Comparison of ENCODE assay signal across 8 cellular contexts in the genomic region with DNA sequence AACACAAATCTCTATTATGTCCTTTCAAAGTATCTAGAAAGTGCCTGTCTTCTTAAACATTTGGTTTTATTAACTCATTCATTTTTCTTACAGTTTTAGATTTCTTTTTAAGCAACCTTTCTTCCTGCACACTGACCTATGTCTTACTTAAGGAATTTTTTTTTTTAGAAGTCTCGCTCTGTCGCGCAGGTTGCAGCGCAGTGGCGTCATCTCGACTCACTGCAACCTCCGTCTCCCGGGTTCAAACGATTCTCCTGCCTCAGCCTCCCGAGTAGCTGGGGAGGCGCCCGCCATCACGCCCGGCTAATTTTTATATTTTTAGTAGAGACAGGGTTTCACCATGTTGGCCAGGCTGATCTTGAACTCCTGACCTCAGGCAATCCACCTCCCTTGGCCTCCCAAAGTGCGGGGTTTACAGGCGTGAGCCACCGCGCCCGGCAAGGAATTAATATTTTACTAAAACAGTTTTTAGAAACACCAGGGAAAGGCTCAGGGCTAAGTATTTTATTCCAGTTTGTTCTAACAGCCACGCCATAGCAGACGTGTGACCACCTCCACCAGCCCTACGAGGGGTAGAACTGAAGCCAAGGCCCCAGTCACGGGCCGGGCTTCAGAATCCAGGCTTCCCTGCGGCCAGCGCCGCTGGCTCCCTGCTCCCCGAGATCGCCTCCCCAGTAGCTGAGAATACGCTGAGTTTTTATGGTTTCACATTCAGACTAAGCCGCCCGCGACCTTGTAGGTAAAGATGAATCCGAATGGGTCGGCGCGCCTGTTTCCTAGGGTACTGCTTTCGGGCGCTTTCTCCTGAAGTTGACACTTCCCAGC. TPM values are rescaled to one million over a fixed set of nuclear protein-coding genes. Genes with fewer than 3 reads are reported as not detected.
A peak's percentile ranks its signal among the peaks of the same experiment; 100 is the strongest.
DNase-seq lines count a peak whose midpoint lies in the region; ATAC-seq and TF ChIP-seq lines count a peak whose summit lies in the region.

No MANE protein-coding gene starts in this region.

- no peaks in the 10 kb centered on the region for H3K4me1 ChIP-seq in SJCRH30
- H3K4me1 ChIP-seq in ascending aorta, result peaks cover 0 to 20% of the 10 kb centered on the region in 2 donors

- intact Hi-C loops in ascending aorta (cut with DNase I), result loop anchor here (1.0 to 10.0 kb wide), 5 partner anchors 17 to 819 kb away; a partner anchor contains a TSS

- CTCF ChIA-PET in AG04450 (lab: Charles Lee), result interaction anchor here (1.7 kb wide), 1 partner anchor 15 kb away, joined by 4 read pairs; no protein-coding TSS in a partner anchor

- peak overlapping the region; percentile 99 for H3K4me3 ChIP-seq in AG04450 (ENCODE audit: low read depth, low read length)
- H3K4me3 ChIP-seq in SJCRH30, result peak overlapping the region; percentile 78
- peak overlapping the region; percentile 86 to 96 for H3K4me3 ChIP-seq in ascending aorta
- peak overlapping the region; percentile 99 for H3K4me3 ChIP-seq in iPS-18c (ENCODE audit: insufficient read depth, low read depth, low read length)

- TF ChIP-seq CTCF in AG04450 (IDR thresholded peaks at IDR 0.05; ENCODE audit: low read depth, low read length) (no peak), ascending aorta (IDR thresholded peaks at IDR 0.05) (no peak)

- H3K27ac ChIP-seq in AG04450 (ENCODE audit: low read depth, low read length) (peak overlapping the region; percentile 97), SJCRH30 (peak overlapping the region; percentile 86), ascending aorta (peak overlapping the region; percentile 100)

- H3K9me3 ChIP-seq in AG04450 (ENCODE audit: control insufficient read depth, insufficient read depth, low read length) (peaks cover 4% of the 10 kb centered on the region; the same call in 1 of the 2 replicates), SJCRH30 (replicated peaks) (no peaks in the 10 kb centered on the region), ascending aorta (no peaks in the 10 kb centered on the region), iPS-18c (ENCODE audit: control insufficient read depth, insufficient read depth, low read length) (no peaks in the 10 kb centered on the region)

- no peak for DNase-seq in AG04450 (ENCODE audit: low read depth, low spot score)
- DNase-seq in SJCRH30, result peak; percentile 19 to 41
- peak in 1 of 2 donors; percentile 12 for DNase-seq in ascending aorta (ENCODE audit: low spot score in 2 of 2)
- DNase-seq in stimulated activated CD4-positive, alpha-beta T cell treated with anti-CD3 and anti-CD28 coated beads, Interleukin-12 subunit alpha, Interleukin-12 subunit beta, amount 100 ng/mL, for 48 hours (ENCODE audit: low read depth in 2 of 3, low spot score in 1 of 3), result peak; percentile 14 to 37 (median 31)
- no peak for DNase-seq in Ammon's horn (ENCODE audit: low spot score)

- ATAC-seq in GM18873 (IDR thresholded peaks at IDR 0.05; ENCODE audit: low FRiP score, unreplicated experiment) (peak; percentile 18), HG03354 (IDR thresholded peaks at IDR 0.05; ENCODE audit: poor library complexity, severe bottlenecking, unreplicated experiment) (peak; percentile 19)

- POLR2A ChIA-PET in AG04450 (lab: Yijun Ruan, JAX), result no interaction called here

- H3K27me3 ChIP-seq in AG04450 (ENCODE audit: control insufficient read depth, insufficient read depth, low read length) (no peaks in the 10 kb centered on the region), SJCRH30 (no peaks in the 10 kb centered on the region), ascending aorta (no peaks in the 10 kb centered on the region)

- H3K36me3 ChIP-seq in SJCRH30 (peaks cover 5% of the 10 kb centered on the region), ascending aorta (no peaks in the 10 kb centered on the region)

RNA-seq across cellular contexts. Expression of a gene that starts 0.9 kb away (rescaled TPM):
- polyA plus RNA-seq in AG04450 (2011; rRNA removed), result 31.2 and 45.7 TPM in 2 replicates
- polyA minus RNA-seq in AG04450 (2011; rRNA and poly(A)+ RNA removed), result 16.2 and 25.8 TPM in 2 replicates
- 90.0 and 111 TPM in 2 replicates for total RNA-seq in SJCRH30 (2014; rRNA removed; shearing (Covaris generic))
- 41.0 TPM for total RNA-seq in ascending aorta

RNA-seq across cellular contexts. Expression of a gene that starts 17.6 kb away (rescaled TPM):
- polyA plus RNA-seq in AG04450 (2011; rRNA removed), result 8.8 and 10.4 TPM in 2 replicates
- 4.2 and 6.4 TPM in 2 replicates for polyA minus RNA-seq in AG04450 (2011; rRNA and poly(A)+ RNA removed)
- total RNA-seq in SJCRH30 (2014; rRNA removed; shearing (Covaris generic)), result 18.0 and 21.7 TPM in 2 replicates
- not detected for total RNA-seq in ascending aorta

Comparison
In these comparisons a context has a peak if more than half of its experiments do, and no peak if none do; other contexts are left out.
1. DNase-seq: peak in SJCRH30 (2 of 2) and stimulated activated CD4-positive, alpha-beta T cell treated with anti-CD3 and anti-CD28 coated beads, Interleukin-12 subunit alpha, Interleukin-12 subunit beta, amount 100 ng/mL, for 48 hours (3 of 3); none in AG04450 (single experiment) and Ammon's horn (single experiment).
2. RNA of a gene that starts 17.6 kb away (total RNA-seq): 18.0 to 21.7 TPM in SJCRH30; not detected in ascending aorta (single experiment); every median in the first group is over 10 times any median in the second.
3. Peak in every context shown above with its lines, with median percentiles within 50 percentile points of each other: H3K27ac ChIP-seq and H3K4me3 ChIP-seq.